Comparison of ENCODE assay signal across 8 cellular contexts in genomic region chr7:135980665-135981180, GRCh38. TPM values are rescaled to one million over a fixed set of nuclear protein-coding genes. Genes with fewer than 3 reads are reported as not detected.
DNase-seq lines count a peak whose midpoint lies in the region; ATAC-seq, FAIRE-seq and TF ChIP-seq lines count a peak whose summit lies in the region.

No MANE protein-coding gene starts in this region.

- intact Hi-C loops in activated T-helper 1 cell treated with anti-CD3 and anti-CD28 coated beads, Interleukin-12 subunit alpha, Interleukin-12 subunit beta, Interleukin-2, Interleukin-4 antibody, amounts not matched to agents 30 ng/mL and 10 ng/mL and 1 ng/mL, durations not matched to agents 14 hours and 24 hours and 36 hours (cut with micrococcal nuclease): loop anchor here (1.0 to 10.0 kb wide), 8 partner anchors 14 to 1917 kb away; partner anchors contain the start of genes AKR1B1, CNOT4, NUP205 and WDR91
- intact Hi-C loops in left lung (cut with DNase I): no loop called here

- peak overlapping the region; percentile 60 for H3K4me3 Mint-ChIP-seq in activated T-helper 1 cell treated with anti-CD3 and anti-CD28 coated beads, Interleukin-12 subunit alpha, Interleukin-12 subunit beta, Interleukin-2, Interleukin-4 antibody, amounts not matched to agents 30 ng/mL and 10 ng/mL and 1 ng/mL, durations not matched to agents 14 hours and 24 hours and 36 hours
- H3K4me3 Mint-ChIP-seq in endothelial cell (ENCODE audit: unreplicated experiment): no peak overlapping the region

- no peak for TF ChIP-seq CTCF in GM10248 (IDR thresholded peaks at IDR 0.05; ENCODE audit: control extremely low read depth, extremely low read depth, low read depth, missing control alignments)
- TF ChIP-seq CTCF in left lung (IDR thresholded peaks at IDR 0.05): no peak
- TF ChIP-seq CTCF in WERI-Rb-1 (IDR thresholded peaks at IDR 0.05; ENCODE audit: low read depth, low read length): no peak
- no peak for TF ChIP-seq CTCF in endothelial cell (IDR thresholded peaks at IDR 0.05; ENCODE audit: unreplicated experiment)

- H3K4me3 ChIP-seq in left lung (peak overlapping the region in 1 of 2 donors; percentile 17), WERI-Rb-1 (ENCODE audit: low read depth, low read length) (no peak overlapping the region)

- H3K36me3 ChIP-seq in left lung (no peaks in the 10 kb centered on the region), WERI-Rb-1 (peaks cover 3% of the 10 kb centered on the region)

- H3K4me1 ChIP-seq in left lung: peaks cover 7 to 44% of the 10 kb centered on the region in 2 donors

- POLR2A ChIA-PET in GM10248 (lab: Yijun Ruan, JAX): no interaction called here

- peak overlapping the region; percentile 85 for H3K27ac Mint-ChIP-seq in activated T-helper 1 cell treated with anti-CD3 and anti-CD28 coated beads, Interleukin-12 subunit alpha, Interleukin-12 subunit beta, Interleukin-2, Interleukin-4 antibody, amounts not matched to agents 30 ng/mL and 10 ng/mL and 1 ng/mL, durations not matched to agents 14 hours and 24 hours and 36 hours
- no peak overlapping the region for H3K27ac Mint-ChIP-seq in endothelial cell (ENCODE audit: unreplicated experiment)

- peaks cover 55% of the 10 kb centered on the region for H3K4me1 Mint-ChIP-seq in activated T-helper 1 cell treated with anti-CD3 and anti-CD28 coated beads, Interleukin-12 subunit alpha, Interleukin-12 subunit beta, Interleukin-2, Interleukin-4 antibody, amounts not matched to agents 30 ng/mL and 10 ng/mL and 1 ng/mL, durations not matched to agents 14 hours and 24 hours and 36 hours (ENCODE audit: low read depth)
- H3K4me1 Mint-ChIP-seq in endothelial cell (ENCODE audit: unreplicated experiment): peaks cover 9% of the 10 kb centered on the region

- H3K9me3 Mint-ChIP-seq in activated T-helper 1 cell treated with anti-CD3 and anti-CD28 coated beads, Interleukin-12 subunit alpha, Interleukin-12 subunit beta, Interleukin-2, Interleukin-4 antibody, amounts not matched to agents 30 ng/mL and 10 ng/mL and 1 ng/mL, durations not matched to agents 14 hours and 24 hours and 36 hours: no peaks in the 10 kb centered on the region
- no peaks in the 10 kb centered on the region for H3K9me3 Mint-ChIP-seq in endothelial cell (ENCODE audit: unreplicated experiment)

- peak; percentile 14 for ATAC-seq in left lung
- ATAC-seq in stimulated activated naive CD8-positive, alpha-beta T cell treated with anti-CD3 and anti-CD28 coated beads, Interleukin-15, Interleukin-2, amounts not matched to agents 100 U/mL and 50 U/mL, for 24 hours: peak; percentile 69

- FAIRE-seq in H54 (lab: Jason Lieb, UNC): peak; percentile 92

- H3K27me3 Mint-ChIP-seq in activated T-helper 1 cell treated with anti-CD3 and anti-CD28 coated beads, Interleukin-12 subunit alpha, Interleukin-12 subunit beta, Interleukin-2, Interleukin-4 antibody, amounts not matched to agents 30 ng/mL and 10 ng/mL and 1 ng/mL, durations not matched to agents 14 hours and 24 hours and 36 hours (ENCODE audit: insufficient read depth): peaks cover 2% of the 10 kb centered on the region
- H3K27me3 Mint-ChIP-seq in endothelial cell (ENCODE audit: unreplicated experiment): no peaks in the 10 kb centered on the region

- TF ChIP-seq POLR2A in H54 (IDR thresholded peaks at IDR 0.05; ENCODE audit: low read depth, low read length): no peak

- H3K9me3 ChIP-seq in left lung (no peaks in the 10 kb centered on the region), WERI-Rb-1 (ENCODE audit: severe bottlenecking) (no peaks in the 10 kb centered on the region)

- peak; percentile 18 for DNase-seq in GM10248 (ENCODE audit: extremely low spot score)
- no peak for DNase-seq in H54 (ENCODE audit: insufficient read length, low spot score)
- DNase-seq in NAMALWA (ENCODE audit: low spot score): peak; percentile 92
- peak; percentile 59 for DNase-seq in activated T-helper 1 cell treated with anti-CD3 and anti-CD28 coated beads, Interleukin-12 subunit alpha, Interleukin-12 subunit beta, Interleukin-2, Interleukin-4 antibody, amounts not matched to agents 30 ng/mL and 10 ng/mL and 1 ng/mL, durations not matched to agents 14 hours and 24 hours and 36 hours (ENCODE audit: low spot score)
- peak in 1 of 2 donors; percentile 34 for DNase-seq in left lung
- DNase-seq in stimulated activated naive CD8-positive, alpha-beta T cell treated with anti-CD3 and anti-CD28 coated beads, Interleukin-15, Interleukin-2, amounts not matched to agents 100 U/mL and 50 U/mL, for 24 hours: peak; percentile 43
- DNase-seq in WERI-Rb-1: no peak
- DNase-seq in endothelial cell (ENCODE audit: low spot score): no peak

- H3K27me3 ChIP-seq in left lung (no peaks in the 10 kb centered on the region), WERI-Rb-1 (ENCODE audit: insufficient read depth, low read depth, severe bottlenecking) (no peaks in the 10 kb centered on the region)

- peaks cover 3% of the 10 kb centered on the region for H3K36me3 Mint-ChIP-seq in activated T-helper 1 cell treated with anti-CD3 and anti-CD28 coated beads, Interleukin-12 subunit alpha, Interleukin-12 subunit beta, Interleukin-2, Interleukin-4 antibody, amounts not matched to agents 30 ng/mL and 10 ng/mL and 1 ng/mL, durations not matched to agents 14 hours and 24 hours and 36 hours (ENCODE audit: low read depth)
- no peaks in the 10 kb centered on the region for H3K36me3 Mint-ChIP-seq in endothelial cell (ENCODE audit: low read depth, unreplicated experiment)

- H3K27ac ChIP-seq in left lung (peak overlapping the region; percentile 71 to 89), WERI-Rb-1 (no peak overlapping the region)

- CTCF ChIA-PET in GM10248 (lab: Yijun Ruan, JAX): interaction anchor here (0.8 to 1.1 kb wide), 2 partner anchors 27 to 308 kb away, joined by 3 read pairs; no protein-coding TSS in a partner anchor

RNA-seq across cellular contexts. Expression of gene MTPN, which starts 3.6 kb away (rescaled TPM):
- 117 and 119 TPM in 2 replicates for total RNA-seq in activated T-helper 1 cell treated with anti-CD3 and anti-CD28 coated beads, Interleukin-12 subunit alpha, Interleukin-12 subunit beta, Interleukin-2, Interleukin-4 antibody, amounts not matched to agents 30 ng/mL and 10 ng/mL and 1 ng/mL, durations not matched to agents 14 hours and 24 hours and 36 hours
- total RNA-seq in left lung (100 to 1,000 TPM; 117 to 130 TPM), endothelial cell (ENCODE audit: unreplicated experiment) (183 TPM)

Comparison
In these comparisons a context has a peak if more than half of its experiments do, and no peak if none do; other contexts are left out.
1. DNase-seq: peak in GM10248 (single experiment), NAMALWA (single experiment), activated T-helper 1 cell treated with anti-CD3 and anti-CD28 coated beads, Interleukin-12 subunit alpha, Interleukin-12 subunit beta, Interleukin-2, Interleukin-4 antibody, amounts not matched to agents 30 ng/mL and 10 ng/mL and 1 ng/mL, durations not matched to agents 14 hours and 24 hours and 36 hours (single experiment) and stimulated activated naive CD8-positive, alpha-beta T cell treated with anti-CD3 and anti-CD28 coated beads, Interleukin-15, Interleukin-2, amounts not matched to agents 100 U/mL and 50 U/mL, for 24 hours (single experiment); none in H54 (single experiment), WERI-Rb-1 (single experiment) and endothelial cell (single experiment).